Comparison of ENCODE assay signal across 7 cellular contexts in genomic region chr13:80513196-80513595, GRCh38.
"Had no signal": no experiment of that assay in that cellular context is flagged by ENCODE, and none has a peak within 500 bp of the region (broad histone marks: within the 10 kb centered on the region; RNA-seq: fewer than 3 reads in every experiment).

No MANE protein-coding gene starts in this region.

- ATAC-seq: K562 had no signal

- H3K27ac ChIP-seq: HL-60, KMS-11 had no signal

- H3K9ac ChIP-seq: KMS-11 had no signal

- FAIRE-seq: HTR-8/SVneo, K562 had no signal

- H3K4me3 ChIP-seq: K562 had no signal

- DNase-seq: IMR-90, KBM-7, KG1 had no signal

- H3K4me2 ChIP-seq: KMS-11 had no signal
